8 cellular contexts compared by ENCODE assay signal in the genomic region with DNA sequence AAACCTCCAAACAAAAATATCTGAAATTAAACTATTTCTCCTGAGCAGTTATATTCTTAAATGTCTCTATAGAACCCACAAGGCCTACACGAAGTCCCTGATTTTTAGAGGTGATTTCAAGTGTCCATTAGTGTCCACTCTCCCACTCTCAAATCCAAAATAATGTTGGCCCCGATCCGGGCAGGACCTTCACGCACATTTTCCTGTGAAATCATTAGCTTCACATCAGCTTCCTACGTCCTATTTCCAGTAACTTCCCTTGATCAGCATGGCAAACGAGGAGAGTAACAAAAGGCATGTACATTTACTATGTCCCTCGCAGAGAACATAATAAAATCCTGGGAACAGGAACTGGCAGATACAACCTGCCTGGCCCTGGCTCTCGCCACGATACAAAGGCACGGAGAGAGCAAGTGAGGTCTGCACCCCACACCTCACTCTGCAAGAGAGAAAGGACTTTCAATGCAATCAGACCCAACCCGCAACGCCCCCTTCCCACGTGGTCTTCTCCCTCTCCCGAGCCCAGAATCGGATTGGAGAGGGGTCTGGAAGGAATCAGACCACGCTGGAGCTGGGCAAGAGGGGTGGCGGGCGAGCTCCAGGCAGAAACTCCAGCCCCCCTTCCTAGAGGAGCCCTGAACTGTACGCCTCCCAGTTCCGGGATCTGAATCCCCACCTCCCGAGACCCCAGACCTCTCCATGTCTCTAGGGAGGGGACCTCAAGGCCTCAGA. TPM values are rescaled to one million over a fixed set of nuclear protein-coding genes. Genes with fewer than 3 reads are reported as not detected.
DNase-seq lines count a peak whose midpoint lies in the region; ATAC-seq and TF ChIP-seq lines count a peak whose summit lies in the region.

No MANE protein-coding gene starts in this region.

- H3K4me2 ChIP-seq in DOHH2 (ENCODE audit: low read length): peak overlapping the region; percentile 94
- H3K4me2 ChIP-seq in GM23338: peak overlapping the region; percentile 95

- H3K27ac ChIP-seq in DOHH2 (ENCODE audit: low read depth, low read length): peak overlapping the region; percentile 62
- H3K27ac ChIP-seq in GM23338 (ENCODE audit: low read depth): peak overlapping the region; percentile 85

- peaks cover 27% of the 10 kb centered on the region for H3K4me1 ChIP-seq in DOHH2 (ENCODE audit: control insufficient read depth, low read length)
- H3K4me1 ChIP-seq in GM23338 (ENCODE audit: insufficient read depth): peaks cover 32% of the 10 kb centered on the region

- H3K27me3 ChIP-seq in DOHH2 (ENCODE audit: control insufficient read depth, low read length) (no peaks in the 10 kb centered on the region), GM23338 (ENCODE audit: insufficient read depth) (no peaks in the 10 kb centered on the region), kidney epithelial cell (ENCODE audit: control insufficient read depth, insufficient read depth, low read length) (no peaks in the 10 kb centered on the region)

- peaks cover 4% of the 10 kb centered on the region for H3K27me3 Mint-ChIP-seq in GM23338 (ENCODE audit: insufficient read depth, low read depth, poor library complexity)

- H3K4me3 ChIP-seq in DOHH2 (ENCODE audit: low read length) (peak overlapping the region; percentile 94), GM23338 (peak overlapping the region; percentile 85), choroid plexus epithelial cell (ENCODE audit: low read depth, low read length) (peak overlapping the region; percentile 94), kidney epithelial cell (ENCODE audit: low read depth, low read length) (peak overlapping the region; percentile 80)

- peaks cover 28% of the 10 kb centered on the region for H3K4me1 Mint-ChIP-seq in GM23338

- H3K9me3 Mint-ChIP-seq in GM23338: no peaks in the 10 kb centered on the region

- peaks cover 7% of the 10 kb centered on the region; the same call in 1 of the 2 replicates for H3F3A ChIP-seq in DOHH2 (ENCODE audit: control insufficient read depth, insufficient read depth)
- 0 out of 2 replicates have a peak, but pooled peaks cover 7% of the 10 kb centered on the region for H3F3A ChIP-seq in GM23338 (replicated peaks; ENCODE audit: low read depth)

- no peak overlapping the region for H2AFZ ChIP-seq in GM23338

- H3K79me2 ChIP-seq in DOHH2 (ENCODE audit: control insufficient read depth, low read length): peaks cover 59% of the 10 kb centered on the region
- peaks cover 52% of the 10 kb centered on the region for H3K79me2 ChIP-seq in GM23338 (replicated peaks; ENCODE audit: insufficient read depth)

- peak; percentile 67 for ATAC-seq in GM23338

- H3K36me3 Mint-ChIP-seq in GM23338 (ENCODE audit: low read depth): peaks cover 15% of the 10 kb centered on the region; the same call in 2 of the 3 replicates

- no peaks in the 10 kb centered on the region for H3K9me2 ChIP-seq in DOHH2 (replicated peaks; ENCODE audit: control insufficient read depth, low read length)
- no peaks in the 10 kb centered on the region for H3K9me2 ChIP-seq in GM23338 (ENCODE audit: insufficient read depth)

- peak overlapping the region; percentile 92 for H3K4me3 Mint-ChIP-seq in GM23338

- peak overlapping the region; percentile 97 for H3K27ac Mint-ChIP-seq in GM23338

- no peaks in the 10 kb centered on the region for H3K9me3 ChIP-seq in DOHH2 (ENCODE audit: control insufficient read depth, insufficient read depth, low read length)

- peaks cover 11% of the 10 kb centered on the region; the same call in 1 of the 2 replicates for H4K20me1 ChIP-seq in DOHH2 (ENCODE audit: control insufficient read depth, insufficient read depth, low read depth, low read length)
- peaks cover 41% of the 10 kb centered on the region for H4K20me1 ChIP-seq in GM23338 (replicated peaks; ENCODE audit: insufficient read depth)

- H3K36me3 ChIP-seq in DOHH2 (ENCODE audit: control insufficient read depth, low read length) (peaks cover 36% of the 10 kb centered on the region), GM23338 (ENCODE audit: insufficient read depth) (no peaks in the 10 kb centered on the region), kidney epithelial cell (ENCODE audit: control insufficient read depth, insufficient read depth, low read length) (no peaks in the 10 kb centered on the region)

- DNase-seq in GM23338 (ENCODE audit: low spot score) (peak; percentile 94), NCI-H1092 treated with DMSO at 0.1 percent for 48 hours (lab: John Stamatoyannopoulos, UW) (peak; percentile 56), T1000 (lab: John Stamatoyannopoulos, UW) (peak; percentile 4), choroid plexus epithelial cell (ENCODE audit: low read depth) (peak; percentile 58), kidney epithelial cell (ENCODE audit: low read depth) (no peak), retina (no peak)
- DNase-seq in stimulated activated CD4-positive, alpha-beta T cell treated with anti-CD3 and anti-CD28 coated beads, Interleukin-12 subunit alpha, Interleukin-12 subunit beta, amount 100 ng/mL, for 48 hours (ENCODE audit: low read depth in 2 of 3, low spot score in 1 of 3): peak; percentile 34 to 39 (median 37)

- TF ChIP-seq CTCF in DOHH2 (IDR thresholded peaks at IDR 0.05; ENCODE audit: low read depth, low read length, poor library complexity, severe bottlenecking) (no peak), GM23338 (conservative IDR thresholded peaks at IDR 0.05; ENCODE audit: low read depth in 2 of 2) (no peak), choroid plexus epithelial cell (conservative IDR thresholded peaks at IDR 0.05; ENCODE audit: low read depth, low read length) (no peak), kidney epithelial cell (IDR thresholded peaks at IDR 0.05; ENCODE audit: insufficient read depth, low read length, poor library complexity, severe bottlenecking) (no peak)

TF ChIP-seq in GM23338, 12 proteins besides CTCF, POLR2A, EP300 and RAD21:
- TF ChIP-seq POLR2AphosphoS5 (IDR thresholded peaks at IDR 0.05; ENCODE audit: low read depth) (peak; percentile 88), JUNB (IDR thresholded peaks at IDR 0.05; ENCODE audit: unreplicated experiment) (no peak)

RNA-seq across cellular contexts. Expression of a gene that starts 17.5 kb away (rescaled TPM):
- total RNA-seq in GM23338 (2014; rRNA removed; shearing (Covaris generic)): not detected in 2 replicates
- 0.19 TPM in 1 of 2 replicates, not detected in the other for polyA plus RNA-seq in GM23338 (2016; fragmentation: Nextera tagmentation; extraction: Ambion mirVana)
- not detected in 2 replicates for total RNA-seq in kidney epithelial cell

RNA-seq across cellular contexts. Expression of a gene that starts 48.4 kb away (rescaled TPM):
- total RNA-seq in GM23338 (2014; rRNA removed; shearing (Covaris generic)): 136 and 164 TPM in 2 replicates
- 53.5 and 59.6 TPM in 2 replicates for polyA plus RNA-seq in GM23338 (2016; fragmentation: Nextera tagmentation; extraction: Ambion mirVana)
- total RNA-seq in kidney epithelial cell: 40.7 and 54.2 TPM in 2 replicates

RNA-seq across cellular contexts. Expression of a gene that starts 48.4 kb away (rescaled TPM):
- 14.4 and 14.5 TPM in 2 replicates for total RNA-seq in GM23338 (2014; rRNA removed; shearing (Covaris generic))
- polyA plus RNA-seq in GM23338 (2016; fragmentation: Nextera tagmentation; extraction: Ambion mirVana): 17.1 and 18.0 TPM in 2 replicates
- total RNA-seq in kidney epithelial cell: 14.5 and 25.1 TPM in 2 replicates

Comparison
In these comparisons a context has a peak if more than half of its experiments do, and no peak if none do; other contexts are left out.
1. DNase-seq: peak in GM23338 (single experiment), NCI-H1092 treated with DMSO at 0.1 percent for 48 hours (single experiment), T1000 (single experiment), choroid plexus epithelial cell (single experiment) and stimulated activated CD4-positive, alpha-beta T cell treated with anti-CD3 and anti-CD28 coated beads, Interleukin-12 subunit alpha, Interleukin-12 subunit beta, amount 100 ng/mL, for 48 hours (3 of 3); none in kidney epithelial cell (single experiment) and retina (single experiment).
2. Peak in every context shown above with its lines, with median percentiles within 50 percentile points of each other: H3K4me3 ChIP-seq.